Comparison of ENCODE assay signal across 8 cellular contexts in the genomic region with DNA sequence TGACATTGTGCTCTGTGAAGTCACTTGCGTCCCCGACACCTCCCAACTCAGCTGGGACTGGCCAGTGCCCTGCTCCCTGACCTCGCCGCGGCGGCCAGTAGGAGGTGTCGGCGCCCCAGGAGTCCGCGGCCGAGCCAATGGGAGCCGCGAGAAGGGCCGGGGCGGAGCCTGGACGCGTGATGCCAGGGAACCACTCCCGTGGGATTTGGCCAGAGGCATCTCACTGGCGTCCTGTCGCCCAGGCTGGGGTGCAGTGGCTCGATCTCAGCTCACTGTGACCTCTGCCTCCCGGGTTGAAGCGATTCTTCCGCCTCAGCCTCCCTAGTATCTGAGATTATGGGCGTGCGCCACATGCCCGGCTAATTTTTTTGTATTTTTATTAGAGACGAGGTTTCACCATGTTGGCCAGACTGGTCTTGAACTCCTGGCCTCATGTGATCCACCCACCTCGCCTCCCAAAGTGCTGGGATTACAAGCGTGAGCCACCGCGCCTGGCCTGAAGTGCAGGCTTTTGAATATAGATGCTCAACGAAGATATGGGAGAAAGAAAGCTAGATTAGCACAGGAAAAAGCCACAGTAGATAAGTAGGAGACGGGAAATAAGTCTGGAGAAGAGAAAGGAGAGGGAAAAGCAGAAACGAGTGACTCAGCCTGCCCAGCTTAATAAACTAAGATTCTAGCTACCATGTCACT. TPM values are rescaled to one million over a fixed set of nuclear protein-coding genes. Genes with fewer than 3 reads are reported as not detected.
DNase-seq lines count a peak whose midpoint lies in the region; ATAC-seq lines count a peak whose summit lies in the region.

No MANE protein-coding gene starts in this region.

- H3K36me3 Mint-ChIP-seq in activated CD4-positive, alpha-beta memory T cell treated with anti-CD3 and anti-CD28 coated beads, Interleukin-2, amount 10 ng/mL, durations not matched to agents 7 days and 5 days (ENCODE audit: low read depth), result peaks cover 4% of the 10 kb centered on the region

- H3K4me1 Mint-ChIP-seq in activated CD4-positive, alpha-beta memory T cell treated with anti-CD3 and anti-CD28 coated beads, Interleukin-2, amount 10 ng/mL, durations not matched to agents 7 days and 5 days, result peaks cover 4% of the 10 kb centered on the region

- peak overlapping the region; percentile 25 for H3K4me3 ChIP-seq in endocrine pancreas (ENCODE audit: control insufficient read depth, insufficient read depth, low read length)

- H3K27me3 Mint-ChIP-seq in activated CD4-positive, alpha-beta memory T cell treated with anti-CD3 and anti-CD28 coated beads, Interleukin-2, amount 10 ng/mL, durations not matched to agents 7 days and 5 days, result no peaks in the 10 kb centered on the region

- CTCF ChIA-PET in activated CD4-positive, alpha-beta memory T cell treated with anti-CD3 and anti-CD28 coated beads, Interleukin-2, amount 10 ng/mL, durations not matched to agents 7 days and 5 days (lab: Charles Lee), result interaction anchor here (0.7 kb wide), 1 partner anchor 25 kb away, joined by 4 read pairs; no protein-coding TSS in a partner anchor

- H3K27me3 ChIP-seq in endocrine pancreas (ENCODE audit: control insufficient read depth, insufficient read depth, low read length), result no peaks in the 10 kb centered on the region

- H3K4me1 ChIP-seq in endocrine pancreas (ENCODE audit: control insufficient read depth, insufficient read depth, low read length), result no peaks in the 10 kb centered on the region

- H3K9me3 ChIP-seq in endocrine pancreas (ENCODE audit: control insufficient read depth, low read length), result no peaks in the 10 kb centered on the region

- H3K36me3 ChIP-seq in endocrine pancreas (ENCODE audit: control insufficient read depth, insufficient read depth, low read length), result no peaks in the 10 kb centered on the region

- ATAC-seq in HG02571 (IDR thresholded peaks at IDR 0.05; ENCODE audit: unreplicated experiment), result peak; percentile 69

- POLR2A ChIA-PET in activated CD4-positive, alpha-beta memory T cell treated with anti-CD3 and anti-CD28 coated beads, Interleukin-2, amount 10 ng/mL, durations not matched to agents 7 days and 5 days (lab: Charles Lee), result interaction anchor here (1.4 to 2.3 kb wide), 3 partner anchors 10 to 39 kb away, joined by 3 to 7 read pairs (median 5); a partner anchor contains a TSS

- no peak overlapping the region for H3K27ac Mint-ChIP-seq in activated CD4-positive, alpha-beta memory T cell treated with anti-CD3 and anti-CD28 coated beads, Interleukin-2, amount 10 ng/mL, durations not matched to agents 7 days and 5 days

- DNase-seq in EH (ENCODE audit: low read depth) (peak; percentile 86), NCI-H2171 treated with DMSO at 0.1 percent for 48 hours (lab: John Stamatoyannopoulos, UW) (peak; percentile 86), lung microvascular endothelial cell (ENCODE audit: low read depth in 2 of 2) (peak; percentile 84 to 85), SKM-1 (lab: John Stamatoyannopoulos, UW; ENCODE audit: unreplicated experiment) (no peak)
- DNase-seq in activated CD4-positive, alpha-beta memory T cell treated with anti-CD3 and anti-CD28 coated beads, Interleukin-2, amount 10 ng/mL, durations not matched to agents 7 days and 5 days, result peak; percentile 48
- DNase-seq in stimulated activated CD4-positive, alpha-beta T cell treated with anti-CD3 and anti-CD28 coated beads, TNF-alpha, amount 100 ng/mL, for 4 hours (ENCODE audit: low read depth in 3 of 3), result peak; percentile 1 to 24 (median 6)

- H3K9ac ChIP-seq in endocrine pancreas (ENCODE audit: control insufficient read depth, insufficient read depth, low read length), result no peak overlapping the region

- no peaks in the 10 kb centered on the region for H3K9me3 Mint-ChIP-seq in activated CD4-positive, alpha-beta memory T cell treated with anti-CD3 and anti-CD28 coated beads, Interleukin-2, amount 10 ng/mL, durations not matched to agents 7 days and 5 days

- peak overlapping the region; percentile 57 for H3K4me3 Mint-ChIP-seq in activated CD4-positive, alpha-beta memory T cell treated with anti-CD3 and anti-CD28 coated beads, Interleukin-2, amount 10 ng/mL, durations not matched to agents 7 days and 5 days

RNA-seq across cellular contexts. Expression of a gene that starts 38.0 kb away (rescaled TPM):
- 10 to 100 TPM; 58.1 to 60.4 TPM for total RNA-seq in activated CD4-positive, alpha-beta memory T cell treated with anti-CD3 and anti-CD28 coated beads, Interleukin-2, amount 10 ng/mL, durations not matched to agents 7 days and 5 days
- total RNA-seq in lung microvascular endothelial cell, result 24.6 and 25.8 TPM in 2 replicates

RNA-seq across cellular contexts. Expression of a gene that starts 38.7 kb away (rescaled TPM):
- 100 to 1,000 TPM; 271 to 277 TPM for total RNA-seq in activated CD4-positive, alpha-beta memory T cell treated with anti-CD3 and anti-CD28 coated beads, Interleukin-2, amount 10 ng/mL, durations not matched to agents 7 days and 5 days
- 78.7 and 86.3 TPM in 2 replicates for total RNA-seq in lung microvascular endothelial cell
